Comparison of ENCODE assay signal across 17 cellular contexts in the genomic region with DNA sequence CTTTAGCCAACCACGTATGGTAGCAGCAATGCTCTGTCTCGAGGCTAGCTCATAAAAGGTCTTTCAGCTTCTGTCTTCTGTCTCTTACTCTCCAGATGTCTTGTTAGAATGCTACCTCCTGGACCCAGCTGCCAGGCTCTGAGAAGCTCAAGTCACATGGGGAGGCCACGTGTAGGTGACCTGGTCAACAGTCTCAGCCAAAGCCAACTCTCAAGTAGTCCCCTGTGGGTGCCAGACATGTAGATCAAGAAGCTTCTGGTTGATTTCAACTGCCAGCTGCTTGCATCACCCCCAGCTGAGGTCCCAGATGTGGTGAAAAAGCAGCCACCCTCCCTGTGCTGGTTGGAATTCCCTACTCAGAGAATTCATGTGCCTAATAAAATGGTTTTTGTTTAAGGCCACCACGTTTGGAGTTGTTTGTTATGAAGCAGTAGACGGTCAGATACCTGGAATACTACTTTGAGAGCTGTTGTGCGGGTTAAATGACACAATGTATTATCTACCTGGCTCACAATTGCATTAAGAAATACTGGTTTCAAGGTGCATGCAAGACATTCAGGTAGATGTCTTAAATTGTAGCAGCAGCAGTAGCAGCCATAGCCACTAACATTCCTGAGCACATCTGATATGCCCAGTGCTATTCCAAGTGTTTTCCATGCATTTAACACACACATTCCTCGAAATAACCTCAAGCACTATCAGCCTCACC.
DNase-seq lines count a peak whose midpoint lies in the region; ATAC-seq and TF ChIP-seq lines count a peak whose summit lies in the region.
"Had no signal": no experiment of that assay in that cellular context is flagged by ENCODE, and none has a peak within 500 bp of the region (broad histone marks: within the 10 kb centered on the region; RNA-seq: fewer than 3 reads in every experiment).

No MANE protein-coding gene starts in this region.

- H3K4me3 ChIP-seq in choroid plexus epithelial cell (ENCODE audit: low read depth, low read length) = no peak overlapping the region
- no peak overlapping the region for H3K4me3 ChIP-seq in fibroblast of villous mesenchyme (ENCODE audit: low read depth, low read length)
- H3K4me3 ChIP-seq: A549, BLaER1, GM23248, HAP-1 had no signal

- ATAC-seq in sciatic nerve = peak; percentile 52
- ATAC-seq in HG02571 (IDR thresholded peaks at IDR 0.05; ENCODE audit: unreplicated experiment) = no peak
- no peak for ATAC-seq in HG03521 (IDR thresholded peaks at IDR 0.05; ENCODE audit: unreplicated experiment)
- ATAC-seq: A549, HepG2 had no signal

- TF ChIP-seq CTCF in choroid plexus epithelial cell (conservative IDR thresholded peaks at IDR 0.05; ENCODE audit: low read depth, low read length) (no peak), fibroblast of villous mesenchyme (IDR thresholded peaks at IDR 0.05; ENCODE audit: insufficient read depth, low read depth, low read length) (no peak)

- intact Hi-C loops in sciatic nerve (cut with DNase I) = no loop called here

- DNase-seq in DMS 273 (lab: John Stamatoyannopoulos, UW; ENCODE audit: unreplicated experiment) (peak; percentile 7), DMS 273 treated with DMSO at 0.1 percent for 48 hours (lab: John Stamatoyannopoulos, UW) (no peak), choroid plexus epithelial cell (ENCODE audit: low read depth) (peak; percentile 30), fibroblast of villous mesenchyme (ENCODE audit: low read depth) (peak; percentile 57), sciatic nerve (ENCODE audit: low spot score) (no peak), activated gamma-delta T cell (lab: John Stamatoyannopoulos, UW) (no peak)
- DNase-seq: CD4-positive, alpha-beta memory T cell; DMS53; DND-41; EL; GM23248 had no signal

Comparison
In these comparisons a context has a peak if more than half of its experiments do, and no peak if none do; other contexts are left out.
1. DNase-seq: peak in DMS 273 (single experiment), choroid plexus epithelial cell (single experiment) and fibroblast of villous mesenchyme (single experiment); none in DMS 273 treated with DMSO at 0.1 percent for 48 hours (single experiment), sciatic nerve (single experiment) and activated gamma-delta T cell (single experiment).